Comparison of ENCODE assay signal across 8 cellular contexts in the genomic region with DNA sequence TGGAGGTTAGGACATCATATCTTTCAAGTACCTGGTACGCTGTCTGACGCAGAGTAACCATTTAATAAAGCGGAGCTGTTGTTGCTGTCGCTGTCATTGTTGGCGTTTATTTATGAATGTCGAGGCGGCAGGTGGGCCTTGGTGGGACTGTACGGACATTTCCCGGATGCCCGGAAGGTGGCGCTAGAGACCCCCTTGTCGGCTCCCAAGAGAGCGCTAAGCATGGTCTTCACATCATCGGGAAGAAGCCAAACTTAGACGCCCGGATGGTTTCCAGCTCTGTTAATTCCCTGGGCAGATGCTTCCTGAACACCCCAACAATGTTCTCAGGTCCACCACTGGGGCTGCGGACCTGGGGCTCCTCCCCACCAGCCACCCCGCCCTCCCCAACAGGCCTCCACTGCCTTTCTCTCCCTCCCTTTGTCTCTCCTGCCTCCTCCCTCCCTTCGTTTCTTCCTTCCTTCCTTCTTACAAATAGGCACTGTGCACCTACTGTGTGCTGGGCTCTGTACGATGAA. TPM values are rescaled to one million over a fixed set of nuclear protein-coding genes. Genes with fewer than 3 reads are reported as not detected.
A peak's percentile ranks its signal among the peaks of the same experiment; 100 is the strongest.
DNase-seq lines count a peak whose midpoint lies in the region; ATAC-seq and TF ChIP-seq lines count a peak whose summit lies in the region.

No MANE protein-coding gene starts in this region.

- POLR2A ChIA-PET in activated naive CD8-positive, alpha-beta T cell treated with anti-CD3 and anti-CD28 coated beads, Interleukin-2, amount 10 ng/mL, durations not matched to agents 7 days and 5 days (lab: Charles Lee): interaction anchor here (1.3 kb wide), 1 partner anchor 55 kb away, joined by 7 read pairs; a partner anchor contains a TSS

- H3K27ac ChIP-seq in cardiac muscle cell (no peak overlapping the region), upper lobe of left lung (peak overlapping the region; percentile 80 to 93 (median 88))

- TF ChIP-seq POLR2A in upper lobe of left lung (IDR thresholded peaks at IDR 0.05): no peak

- no peaks in the 10 kb centered on the region for H3K36me3 Mint-ChIP-seq in activated naive CD8-positive, alpha-beta T cell treated with anti-CD3 and anti-CD28 coated beads, Interleukin-2, amount 10 ng/mL, durations not matched to agents 7 days and 5 days
- no peaks in the 10 kb centered on the region for H3K36me3 Mint-ChIP-seq in progenitor cell of endocrine pancreas (ENCODE audit: insufficient read depth)

- no peaks in the 10 kb centered on the region for H3K9me3 Mint-ChIP-seq in activated naive CD8-positive, alpha-beta T cell treated with anti-CD3 and anti-CD28 coated beads, Interleukin-2, amount 10 ng/mL, durations not matched to agents 7 days and 5 days
- no peaks in the 10 kb centered on the region for H3K9me3 Mint-ChIP-seq in progenitor cell of endocrine pancreas (ENCODE audit: low read depth)

- H3K9me3 ChIP-seq in cardiac muscle cell (ENCODE audit: low read depth): no peaks in the 10 kb centered on the region
- no peaks in the 10 kb centered on the region for H3K9me3 ChIP-seq in upper lobe of left lung

- H3K4me3 ChIP-seq in cardiac muscle cell: no peak overlapping the region
- no peak overlapping the region for H3K4me3 ChIP-seq in upper lobe of left lung

- peaks cover 9% of the 10 kb centered on the region for H3K27me3 Mint-ChIP-seq in activated naive CD8-positive, alpha-beta T cell treated with anti-CD3 and anti-CD28 coated beads, Interleukin-2, amount 10 ng/mL, durations not matched to agents 7 days and 5 days
- H3K27me3 Mint-ChIP-seq in progenitor cell of endocrine pancreas: peaks cover 17% of the 10 kb centered on the region

- peaks cover 2% of the 10 kb centered on the region for H3K4me1 ChIP-seq in cardiac muscle cell (ENCODE audit: low read depth)
- H3K4me1 ChIP-seq in upper lobe of left lung: peaks cover 45 to 76% (median 60%) of the 10 kb centered on the region in 4 donors

- peak overlapping the region; percentile 34 for H3K27ac Mint-ChIP-seq in activated naive CD8-positive, alpha-beta T cell treated with anti-CD3 and anti-CD28 coated beads, Interleukin-2, amount 10 ng/mL, durations not matched to agents 7 days and 5 days
- no peak overlapping the region for H3K27ac Mint-ChIP-seq in progenitor cell of endocrine pancreas

- H3K36me3 ChIP-seq in cardiac muscle cell: no peaks in the 10 kb centered on the region
- H3K36me3 ChIP-seq in upper lobe of left lung: no peaks in the 10 kb centered on the region

- peak in 1 of 4 donors; percentile 14 for TF ChIP-seq EP300 in upper lobe of left lung (IDR thresholded peaks at IDR 0.05)

- peak; percentile 51 for DNase-seq in NCI-H1436 (lab: John Stamatoyannopoulos, UW)
- DNase-seq in NCI-H1436 treated with DMSO at 0.1 percent for 48 hours (lab: John Stamatoyannopoulos, UW): no peak
- DNase-seq in M059J (ENCODE audit: low read depth): peak; percentile 83
- peak; percentile 22 for DNase-seq in SKM-1 treated with dmso at 0.1 percent for 144 hours (lab: John Stamatoyannopoulos, UW; ENCODE audit: unreplicated experiment)
- peak; percentile 86 for DNase-seq in activated naive CD8-positive, alpha-beta T cell treated with anti-CD3 and anti-CD28 coated beads, Interleukin-2, amount 10 ng/mL, durations not matched to agents 7 days and 5 days
- peak; percentile 87 to 88 for DNase-seq in cardiac muscle cell (ENCODE audit: low read depth in 1 of 2, low spot score in 1 of 2)
- peak; percentile 81 for DNase-seq in progenitor cell of endocrine pancreas (ENCODE audit: low spot score, unreplicated experiment)
- DNase-seq in upper lobe of left lung: peak; percentile 60 to 88

- peaks cover 32% of the 10 kb centered on the region for H3K27me3 ChIP-seq in cardiac muscle cell
- H3K27me3 ChIP-seq in upper lobe of left lung: no peaks in the 10 kb centered on the region

- peaks cover 3% of the 10 kb centered on the region for H3K4me1 Mint-ChIP-seq in activated naive CD8-positive, alpha-beta T cell treated with anti-CD3 and anti-CD28 coated beads, Interleukin-2, amount 10 ng/mL, durations not matched to agents 7 days and 5 days
- no peaks in the 10 kb centered on the region for H3K4me1 Mint-ChIP-seq in progenitor cell of endocrine pancreas (ENCODE audit: low read depth)

- WGBS in upper lobe of left lung, 2 donors: 3 to 10% methylated on average over 12 to 20 of the region's 20 CpGs

- no peak overlapping the region for H3K4me3 Mint-ChIP-seq in activated naive CD8-positive, alpha-beta T cell treated with anti-CD3 and anti-CD28 coated beads, Interleukin-2, amount 10 ng/mL, durations not matched to agents 7 days and 5 days
- no peak overlapping the region for H3K4me3 Mint-ChIP-seq in progenitor cell of endocrine pancreas (ENCODE audit: low read depth)

- peak; percentile 65 for ATAC-seq in activated naive CD8-positive, alpha-beta T cell treated with anti-CD3 and anti-CD28 coated beads, Interleukin-2, amount 10 ng/mL, durations not matched to agents 7 days and 5 days (ENCODE audit: low read depth)
- ATAC-seq in upper lobe of left lung (ENCODE audit: low FRiP score in 2 of 2): peak; percentile 76 to 78

- TF ChIP-seq CTCF in cardiac muscle cell (IDR thresholded peaks at IDR 0.05; ENCODE audit: low read depth, low read length): peak; percentile 88
- peak; percentile 86 for TF ChIP-seq CTCF in progenitor cell of endocrine pancreas (IDR thresholded peaks at IDR 0.05; ENCODE audit: unreplicated experiment)
- TF ChIP-seq CTCF in upper lobe of left lung (IDR thresholded peaks at IDR 0.05): peak; percentile 85 to 94 (median 88)

RNA-seq across cellular contexts. Expression of a gene that starts 54.1 kb away (rescaled TPM):
- 80.5 and 91.9 TPM in 2 replicates for total RNA-seq in M059J (2014; rRNA removed; shearing (Covaris generic))
- 10 to 100 TPM; 39.4 to 41.5 TPM for total RNA-seq in activated naive CD8-positive, alpha-beta T cell treated with anti-CD3 and anti-CD28 coated beads, Interleukin-2, amount 10 ng/mL, durations not matched to agents 7 days and 5 days
- total RNA-seq in cardiac muscle cell: 38.7 and 49.4 TPM in 2 replicates
- 27.1 and 32.2 TPM in 2 replicates for polyA plus RNA-seq in cardiac muscle cell
- 40.7 and 42.0 TPM in 2 replicates for total RNA-seq in progenitor cell of endocrine pancreas
- total RNA-seq in upper lobe of left lung: 1,000 to 10,000 TPM in 3 of 6 donors, 100 to 1,000 TPM in 3; 568 to 1,492 (median 904) TPM
